In the genomic region with DNA sequence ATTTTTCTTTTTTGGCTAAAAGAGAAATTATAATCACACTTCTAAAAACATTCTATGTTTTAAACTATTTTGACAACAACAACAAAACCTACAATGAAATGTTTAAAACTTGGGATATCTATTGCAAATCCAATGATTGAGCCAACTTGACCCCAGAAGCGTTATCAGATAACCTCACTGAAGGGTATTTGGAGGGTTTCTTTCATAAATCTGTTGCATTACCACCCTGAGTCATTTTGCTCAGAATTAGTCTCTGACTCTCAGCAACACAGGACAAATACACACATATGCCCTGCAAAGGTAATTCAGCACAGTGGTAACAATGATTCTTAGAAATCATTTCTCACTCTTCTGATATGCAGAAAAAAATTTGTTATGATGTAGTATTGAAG, we compare ENCODE assay signal across 12 cellular contexts. TPM values are rescaled to one million over a fixed set of nuclear protein-coding genes. Genes with fewer than 3 reads are reported as not detected.
A peak's percentile ranks its signal among the peaks of the same experiment; 100 is the strongest.
DNase-seq lines count a peak whose midpoint lies in the region; ATAC-seq and TF ChIP-seq lines count a peak whose summit lies in the region.
"Had no signal": no experiment of that assay in that cellular context is flagged by ENCODE, and none has a peak within 500 bp of the region (broad histone marks: within the 10 kb centered on the region; RNA-seq: fewer than 3 reads in every experiment).

No MANE protein-coding gene starts in this region.

- no peak for TF ChIP-seq CTCF in heart left ventricle (IDR thresholded peaks at IDR 0.05)
- TF ChIP-seq CTCF in chondrocyte (IDR thresholded peaks at IDR 0.05): peak; percentile 2
- no peak for TF ChIP-seq CTCF in neural crest cell (conservative IDR thresholded peaks at IDR 0.05)
- TF ChIP-seq CTCF in thyroid gland (IDR thresholded peaks at IDR 0.05): no peak

- H3K27me3 ChIP-seq in heart left ventricle (peaks cover 0 to 11% (median 2%) of the 10 kb centered on the region in 9 donors), aorta (ENCODE audit: control insufficient read depth in 1 of 2, insufficient read depth in 2 of 2, low read length in 1 of 2) (no peaks in the 10 kb centered on the region), thyroid gland (no peaks in the 10 kb centered on the region)

- H3K4me1 Mint-ChIP-seq in chondrocyte (ENCODE audit: low read depth): peaks cover 47% of the 10 kb centered on the region
- H3K4me1 Mint-ChIP-seq in neural crest cell: peaks cover 47% of the 10 kb centered on the region

- intact Hi-C loops in heart left ventricle (cut with DNase I): loop anchor here in 3 of 10 donors (2.0 to 10.0 kb wide), 3 partner anchors 90 to 100 kb away; no protein-coding TSS in a partner anchor
- intact Hi-C loops in Right ventricle myocardium inferior (cut with DNase I): no loop called here
- intact Hi-C loops in aorta (cut with DNase I): loop anchor here in 1 of 2 donors (1.0 kb wide), 1 partner anchor 17 kb away; no protein-coding TSS in a partner anchor
- intact Hi-C loops in thyroid gland (cut with DNase I): loop anchor here (5.0 kb wide), 1 partner anchor 100 kb away; no protein-coding TSS in a partner anchor

- H3K9me3 Mint-ChIP-seq in chondrocyte (ENCODE audit: low read depth): no peaks in the 10 kb centered on the region
- no peaks in the 10 kb centered on the region for H3K9me3 Mint-ChIP-seq in neural crest cell

- H3K9me3 ChIP-seq in heart left ventricle (no peaks in the 10 kb centered on the region), aorta (ENCODE audit: control insufficient read depth, low read length) (no peaks in the 10 kb centered on the region), thyroid gland (no peaks in the 10 kb centered on the region)

- H3K27me3 Mint-ChIP-seq in chondrocyte (ENCODE audit: low read depth) (no peaks in the 10 kb centered on the region), neural crest cell (ENCODE audit: low read depth) (no peaks in the 10 kb centered on the region)

- H3K36me3 ChIP-seq in heart left ventricle: peaks cover 0 to 2% (median 0%) of the 10 kb centered on the region in 9 donors
- H3K36me3 ChIP-seq in aorta (ENCODE audit: control insufficient read depth in 1 of 2, insufficient read depth in 2 of 2, low read length in 1 of 2): no peaks in the 10 kb centered on the region
- H3K36me3 ChIP-seq in thyroid gland: no peaks in the 10 kb centered on the region

- H3K4me3 ChIP-seq in heart left ventricle: peak overlapping the region in 1 of 12 donors; percentile 30
- no peak overlapping the region for H3K4me3 ChIP-seq in aorta (ENCODE audit: low read length in 2 of 2)
- H3K4me3 ChIP-seq in thyroid gland (replicated peaks in 1 of 3): no peak overlapping the region
- H3K4me3 ChIP-seq: lung had no signal

- no peak for TF ChIP-seq POLR2A in heart left ventricle (IDR thresholded peaks at IDR 0.05)
- TF ChIP-seq POLR2A in thyroid gland (IDR thresholded peaks at IDR 0.05): no peak

- DNase-seq in heart left ventricle (no peak), Right ventricle myocardium inferior (ENCODE audit: missing footprints) (no peak), chondrocyte (ENCODE audit: low spot score) (no peak), neural crest cell (ENCODE audit: low read depth, low spot score) (no peak), aorta (no peak), thyroid gland (no peak)
- no peak for DNase-seq in stimulated activated CD4-positive, alpha-beta T cell treated with anti-CD3 and anti-CD28 coated beads, Interleukin-4, amount 100 ng/mL, for 24 hours
- DNase-seq: activated CD8-positive, alpha-beta memory T cell treated with anti-CD3 and anti-CD28 coated beads, Interleukin-2, amount 50 U/mL, for 4 hours; GDM1; NCI-H2029 had no signal

- H3K27ac Mint-ChIP-seq in chondrocyte (ENCODE audit: unreplicated experiment): peak overlapping the region; percentile 100
- H3K27ac Mint-ChIP-seq in neural crest cell (ENCODE audit: unreplicated experiment): no peak overlapping the region

- H3K4me3 Mint-ChIP-seq in chondrocyte (ENCODE audit: unreplicated experiment) (peak overlapping the region; percentile 98), neural crest cell (peak overlapping the region; percentile 91)

- H3K4me1 ChIP-seq in heart left ventricle (peaks cover 0 to 20% (median 6%) of the 10 kb centered on the region in 12 donors), aorta (ENCODE audit: control insufficient read depth in 1 of 2, insufficient read depth in 2 of 2, low read length in 2 of 2) (peaks cover 0 to 2% of the 10 kb centered on the region in 2 donors), thyroid gland (peaks cover 0 to 5% of the 10 kb centered on the region in 2 donors)

- H3K36me3 Mint-ChIP-seq in chondrocyte (ENCODE audit: low read depth) (peaks cover 22% of the 10 kb centered on the region), neural crest cell (ENCODE audit: low read depth) (no peaks in the 10 kb centered on the region)

- ATAC-seq in heart left ventricle (no peak), Right ventricle myocardium inferior (no peak), aorta (ENCODE audit: low FRiP score) (no peak), GM21723 (IDR thresholded peaks at IDR 0.05; ENCODE audit: unreplicated experiment) (no peak)

- H3K27ac ChIP-seq in heart left ventricle (peak overlapping the region in 10 of 12 donors; percentile 4 to 90 (median 72)), aorta (ENCODE audit: low read depth in 1 of 2, low read length in 2 of 2) (peak overlapping the region; percentile 30 to 90), thyroid gland (peak overlapping the region in 1 of 3 donors; percentile 76)

- WGBS in heart left ventricle, 4 donors: 55 to 78% (median 63%) methylated on average over 1 of the region's 1 CpG
- WGBS in aorta, 2 donors: 0 to 6% methylated on average over 1 of the region's 1 CpG
- WGBS in thyroid gland, 2 donors: 74 to 83% methylated on average over 1 of the region's 1 CpG

RNA-seq across cellular contexts. Expression of gene COL1A2, which starts 2.3 kb away (rescaled TPM):
- total RNA-seq in heart left ventricle: 100 to 1,000 TPM in 5 of 9 donors, 10 to 100 TPM in 4; 65.7 to 615 (median 104) TPM
- polyA plus RNA-seq in heart left ventricle: 100 to 1,000 TPM in 1 of 2 donors, 10 to 100 TPM in 1; 33.1 to 141 TPM
- 96.6 TPM for total RNA-seq in Right ventricle myocardium inferior
- 11,901 to 12,433 TPM (median 12,302 TPM) in 3 replicates for total RNA-seq in chondrocyte
- 98.8 and 110 TPM in 2 replicates for total RNA-seq in neural crest cell
- total RNA-seq in aorta: 1,000 to 10,000 TPM in 1 of 2 donors, 100 to 1,000 TPM in 1; 844 to 1,770 TPM
- polyA plus RNA-seq in aorta: 1,000 to 10,000 TPM in 1 of 2 donors, 100 to 1,000 TPM in 1; 282 to 1,047 TPM
- total RNA-seq in thyroid gland: 100 to 1,000 TPM in 2 of 4 donors, 10 to 100 TPM in 2; 50.4 to 143 (median 88.4) TPM
